27 cellular contexts compared by ENCODE assay signal in the genomic region with DNA sequence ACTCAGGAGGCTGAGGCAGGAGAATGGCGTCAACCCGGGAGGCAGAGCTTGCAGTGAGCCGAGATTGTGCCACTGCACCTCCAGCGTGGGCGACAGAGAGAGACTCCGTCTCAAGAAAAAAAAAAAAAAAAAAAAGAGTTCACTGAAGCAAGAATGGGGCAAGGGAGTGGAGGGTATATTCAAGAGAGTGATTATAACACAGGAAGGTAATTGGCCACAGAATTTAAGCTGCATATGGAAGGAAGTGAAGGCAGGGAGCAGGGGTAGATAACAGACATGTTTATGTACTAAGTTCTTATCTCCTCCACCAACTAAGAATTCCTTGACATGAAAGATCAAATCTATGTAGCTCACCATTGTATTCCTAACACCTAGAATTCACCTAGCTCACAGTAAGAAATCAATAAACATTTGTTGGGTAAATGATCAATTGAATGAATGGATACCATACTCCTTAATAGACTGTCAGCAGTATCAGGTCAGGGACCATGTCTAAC. TPM values are rescaled to one million over a fixed set of nuclear protein-coding genes. Genes with fewer than 3 reads are reported as not detected.
"Had no signal": no experiment of that assay in that cellular context is flagged by ENCODE, and none has a peak within 500 bp of the region (broad histone marks: within the 10 kb centered on the region; RNA-seq: fewer than 3 reads in every experiment).

No MANE protein-coding gene starts in this region.

- H3K27me3 Mint-ChIP-seq: activated B cell treated with CpG ODN at 0.5 μM for 24 hours; activated CD4-positive, alpha-beta memory T cell treated with anti-CD3 and anti-CD28 coated beads for 36 hours; activated CD4-positive, alpha-beta T cell treated with anti-CD3 and anti-CD28 coated beads, Interleukin-2, amount 10 ng/mL, durations not matched to agents 24 days and 14 days; activated naive CD8-positive, alpha-beta T cell treated with anti-CD3 and anti-CD28 coated beads, Interleukin-2, amount 10 ng/mL, durations not matched to agents 7 days and 5 days had no signal

- ATAC-seq: activated T-cell treated with anti-CD3 and anti-CD28 coated beads, Interleukin-2, amount 50 U/mL, for 4 hours had no signal

- H3K4me1 Mint-ChIP-seq: activated B cell treated with CpG ODN at 0.5 μM for 24 hours had no signal

- DNase-seq: activated B cell treated with CpG ODN at 0.5 μM for 24 hours; activated CD4-positive, alpha-beta memory T cell treated with anti-CD3 and anti-CD28 coated beads for 36 hours; activated CD4-positive, alpha-beta T cell treated with anti-CD3 and anti-CD28 coated beads for 1 hour; activated CD4-positive, alpha-beta T cell treated with anti-CD3 and anti-CD28 coated beads, Interleukin-2, amount 10 ng/mL, durations not matched to agents 24 days and 14 days; activated CD8-positive, alpha-beta memory T cell treated with anti-CD3 and anti-CD28 coated beads for 24 hours; activated gamma-delta T cell treated with Interleukin-2 at 50 U/mL for 16 hours; activated naive CD4-positive, alpha-beta T cell treated with anti-CD3 and anti-CD28 coated beads, Interleukin-2, amount 50 U/mL, for 16 hours; activated naive CD8-positive, alpha-beta T cell treated with anti-CD3 and anti-CD28 coated beads, Interleukin-2, amount 10 ng/mL, durations not matched to agents 7 days and 5 days; activated T-cell treated with anti-CD3 and anti-CD28 coated beads, Interleukin-2, amount 50 U/mL, for 4 hours; adrenal gland; anterior cingulate cortex; Kasumi-1; NCI-H1048; NCI-H146; NCI-H187 treated with DMSO at 0.1 percent for 48 hours; NCI-H2081 treated with DMSO at 0.1 percent for 48 hours; NCI-H446; NCI-H524; Peyer's patch; SJCRH30; SK-N-SH; T-helper 1 cell had no signal

- H3K9me3 Mint-ChIP-seq: activated B cell treated with CpG ODN at 0.5 μM for 24 hours; activated CD4-positive, alpha-beta memory T cell treated with anti-CD3 and anti-CD28 coated beads for 36 hours; activated CD4-positive, alpha-beta T cell treated with anti-CD3 and anti-CD28 coated beads, Interleukin-2, amount 10 ng/mL, durations not matched to agents 24 days and 14 days; activated naive CD8-positive, alpha-beta T cell treated with anti-CD3 and anti-CD28 coated beads, Interleukin-2, amount 10 ng/mL, durations not matched to agents 7 days and 5 days; activated T-cell treated with anti-CD3 and anti-CD28 coated beads, Interleukin-2, amount 50 U/mL, for 4 hours had no signal

- H3K36me3 Mint-ChIP-seq: activated CD4-positive, alpha-beta memory T cell treated with anti-CD3 and anti-CD28 coated beads for 36 hours; activated naive CD8-positive, alpha-beta T cell treated with anti-CD3 and anti-CD28 coated beads, Interleukin-2, amount 10 ng/mL, durations not matched to agents 7 days and 5 days had no signal

- H3K27ac Mint-ChIP-seq: activated B cell treated with CpG ODN at 0.5 μM for 24 hours; activated CD4-positive, alpha-beta memory T cell treated with anti-CD3 and anti-CD28 coated beads for 36 hours; activated CD4-positive, alpha-beta T cell treated with anti-CD3 and anti-CD28 coated beads, Interleukin-2, amount 10 ng/mL, durations not matched to agents 24 days and 14 days; activated naive CD8-positive, alpha-beta T cell treated with anti-CD3 and anti-CD28 coated beads, Interleukin-2, amount 10 ng/mL, durations not matched to agents 7 days and 5 days had no signal

- H3K4me3 Mint-ChIP-seq: activated B cell treated with CpG ODN at 0.5 μM for 24 hours; activated CD4-positive, alpha-beta memory T cell treated with anti-CD3 and anti-CD28 coated beads for 36 hours; activated CD4-positive, alpha-beta T cell treated with anti-CD3 and anti-CD28 coated beads, Interleukin-2, amount 10 ng/mL, durations not matched to agents 24 days and 14 days; activated naive CD8-positive, alpha-beta T cell treated with anti-CD3 and anti-CD28 coated beads, Interleukin-2, amount 10 ng/mL, durations not matched to agents 7 days and 5 days; activated T-cell treated with anti-CD3 and anti-CD28 coated beads, Interleukin-2, amount 50 U/mL, for 4 hours had no signal

RNA-seq across cellular contexts. Expression of gene GKN2, which starts 37.3 kb away (rescaled TPM):
- total RNA-seq: activated B cell treated with CpG ODN at 0.5 μM for 24 hours; activated CD4-positive, alpha-beta memory T cell treated with anti-CD3 and anti-CD28 coated beads for 36 hours; activated CD4-positive, alpha-beta T cell treated with anti-CD3 and anti-CD28 coated beads, Interleukin-2, amount 10 ng/mL, durations not matched to agents 24 days and 14 days; activated naive CD8-positive, alpha-beta T cell treated with anti-CD3 and anti-CD28 coated beads, Interleukin-2, amount 10 ng/mL, durations not matched to agents 7 days and 5 days; activated T-cell treated with anti-CD3 and anti-CD28 coated beads, Interleukin-2, amount 50 U/mL, for 4 hours; cardiac septum; cerebellum; M059J; Peyer's patch; Right ventricle myocardium superior; SJCRH30; T-helper 2 cell treated with Interferon-gamma antibody and Interleukin-4, amounts not matched to agents 100 ng/mL and 5 ng/mL, for 36 hours had no signal

RNA-seq across cellular contexts. Expression of gene BMP10, which starts 44.2 kb away (rescaled TPM):
- total RNA-seq: activated B cell treated with CpG ODN at 0.5 μM for 24 hours; activated CD4-positive, alpha-beta memory T cell treated with anti-CD3 and anti-CD28 coated beads for 36 hours; activated CD4-positive, alpha-beta T cell treated with anti-CD3 and anti-CD28 coated beads, Interleukin-2, amount 10 ng/mL, durations not matched to agents 24 days and 14 days; activated naive CD8-positive, alpha-beta T cell treated with anti-CD3 and anti-CD28 coated beads, Interleukin-2, amount 10 ng/mL, durations not matched to agents 7 days and 5 days; activated T-cell treated with anti-CD3 and anti-CD28 coated beads, Interleukin-2, amount 50 U/mL, for 4 hours; adrenal gland; cerebellum; M059J; Peyer's patch; Right ventricle myocardium superior; SJCRH30 had no signal

RNA-seq across cellular contexts. Expression of gene GKN1, which starts 59.0 kb away (rescaled TPM):
- total RNA-seq: activated B cell treated with CpG ODN at 0.5 μM for 24 hours; activated CD4-positive, alpha-beta memory T cell treated with anti-CD3 and anti-CD28 coated beads for 36 hours; activated CD4-positive, alpha-beta T cell treated with anti-CD3 and anti-CD28 coated beads, Interleukin-2, amount 10 ng/mL, durations not matched to agents 24 days and 14 days; activated naive CD8-positive, alpha-beta T cell treated with anti-CD3 and anti-CD28 coated beads, Interleukin-2, amount 10 ng/mL, durations not matched to agents 7 days and 5 days; activated T-cell treated with anti-CD3 and anti-CD28 coated beads, Interleukin-2, amount 50 U/mL, for 4 hours; cardiac septum; cerebellum; M059J; Peyer's patch; Right ventricle myocardium superior; SJCRH30; T-helper 2 cell treated with Interferon-gamma antibody and Interleukin-4, amounts not matched to agents 100 ng/mL and 5 ng/mL, for 36 hours had no signal
